Comparison of ENCODE assay signal across 9 cellular contexts in genomic region chr2:210399440-210400041, GRCh38.
DNase-seq lines count a peak whose midpoint lies in the region; ATAC-seq, FAIRE-seq and TF ChIP-seq lines count a peak whose summit lies in the region.
"Had no signal": no experiment of that assay in that cellular context is flagged by ENCODE, and none has a peak within 500 bp of the region (broad histone marks: within the 10 kb centered on the region; RNA-seq: fewer than 3 reads in every experiment).

No MANE protein-coding gene starts in this region.

- no TSS peak for BruUV-seq in A673 (replicated peaks; lab: Mats Ljungman, UMichigan)

- peak; percentile 64 for ATAC-seq in GM21529 (IDR thresholded peaks at IDR 0.05; ENCODE audit: unreplicated experiment)

- H3K4me1 ChIP-seq in A673 (ENCODE audit: insufficient read depth, low read length, poor library complexity, severe bottlenecking) = no peaks in the 10 kb centered on the region
- no peaks in the 10 kb centered on the region for H3K4me1 ChIP-seq in hepatocyte (ENCODE audit: insufficient read depth)
- H3K4me1 ChIP-seq: vagina had no signal

- no peak overlapping the region for H3K27ac ChIP-seq in A673 (ENCODE audit: low read depth, low read length, poor library complexity, severe bottlenecking)
- no peak overlapping the region for H3K27ac ChIP-seq in hepatocyte
- H3K27ac ChIP-seq: vagina had no signal

- TF ChIP-seq CTCF in A673 (conservative IDR thresholded peaks at IDR 0.05; ENCODE audit: low read depth, low read length) (peak; percentile 59), hepatocyte (IDR thresholded peaks at IDR 0.05; ENCODE audit: poor library complexity) (peak; percentile 67)

- no peaks in the 10 kb centered on the region for H3K9me3 ChIP-seq in A673 (ENCODE audit: low read depth, low read length, poor library complexity, severe bottlenecking)
- H3K9me3 ChIP-seq in hepatocyte (ENCODE audit: low read depth) = no peaks in the 10 kb centered on the region
- H3K9me3 ChIP-seq: vagina had no signal

- H3K4me2 ChIP-seq in hepatocyte = no peak overlapping the region

- H2AFZ ChIP-seq in hepatocyte = no peak overlapping the region

- no peaks in the 10 kb centered on the region for H3K9me2 ChIP-seq in hepatocyte (replicated peaks; ENCODE audit: insufficient read depth)

- CTCF ChIA-PET in A673 (lab: Charles Lee) = interaction anchor here (0.6 to 1.1 kb wide), 3 partner anchors 63 to 169 kb away, joined by 3 to 12 read pairs (median 3); no protein-coding TSS in a partner anchor

- H3K36me3 ChIP-seq in A673 (ENCODE audit: insufficient read depth, low read length, poor library complexity, severe bottlenecking) (no peaks in the 10 kb centered on the region), hepatocyte (replicated peaks; ENCODE audit: insufficient read depth, low read depth) (no peaks in the 10 kb centered on the region)
- H3K36me3 ChIP-seq: vagina had no signal

- POLR2A ChIA-PET in A673 (lab: Charles Lee; ENCODE audit: low non-redundant PET) = interaction anchor here (0.7 kb wide), 1 partner anchor 194 kb away, joined by 3 read pairs; no protein-coding TSS in a partner anchor

- H3K27me3 ChIP-seq in A673 (replicated peaks; ENCODE audit: insufficient read depth, low read depth, low read length, poor library complexity) = no peaks in the 10 kb centered on the region
- no peaks in the 10 kb centered on the region for H3K27me3 ChIP-seq in hepatocyte
- H3K27me3 ChIP-seq: vagina had no signal

- H3K79me2 ChIP-seq in hepatocyte = no peaks in the 10 kb centered on the region

- intact Hi-C loops in A673 (cut with micrococcal nuclease; ENCODE audit: unreplicated experiment) = loop anchor here (1.0 to 10.0 kb wide), 2 partner anchors 150 to 425 kb away; no protein-coding TSS in a partner anchor

- FAIRE-seq in GM19239 (lab: Jason Lieb, UNC) = no peak

- DNase-seq in A673 (ENCODE audit: low spot score) = peak; percentile 29
- peak; percentile 14 for DNase-seq in RPMI8226
- DNase-seq in hepatocyte (ENCODE audit: low spot score) = peak; percentile 22
- no peak for DNase-seq in GM19239 (ENCODE audit: insufficient read length, low spot score)
- DNase-seq in activated CD8-positive, alpha-beta memory T cell treated with anti-CD3 and anti-CD28 coated beads for 24 hours = no peak
- DNase-seq in NCI-H2029 treated with DMSO at 0.1 percent for 48 hours (lab: John Stamatoyannopoulos, UW) = no peak
- no peak for DNase-seq in anterior cingulate cortex (lab: John Stamatoyannopoulos, UW)

- H3K4me3 ChIP-seq in A673 (ENCODE audit: low read depth, low read length, poor library complexity, severe bottlenecking) = no peak overlapping the region
- no peak overlapping the region for H3K4me3 ChIP-seq in hepatocyte
- H3K4me3 ChIP-seq: vagina had no signal

- H4K20me1 ChIP-seq in hepatocyte (ENCODE audit: insufficient read depth, poor library complexity, severe bottlenecking) = no peaks in the 10 kb centered on the region

- 62% methylated on average over 3 of the region's 3 CpGs for WGBS in hepatocyte (ENCODE audit: low lambda C conversion rate, missing lambda C conversion rate)

Comparison
In these comparisons a context has a peak if more than half of its experiments do, and no peak if none do; other contexts are left out.
1. DNase-seq: peak in A673 (single experiment), RPMI8226 (single experiment) and hepatocyte (single experiment); none in GM19239 (single experiment), activated CD8-positive, alpha-beta memory T cell treated with anti-CD3 and anti-CD28 coated beads for 24 hours (single experiment), NCI-H2029 treated with DMSO at 0.1 percent for 48 hours (single experiment) and anterior cingulate cortex (0 of 58).